ENCODE assay signal across 1 cellular context in genomic region chr15:83930813-83931212, GRCh38.
A peak's percentile ranks its signal among the peaks of the same experiment; 100 is the strongest.
TF ChIP-seq lines count a peak whose summit lies in the region.

No MANE protein-coding gene starts in this region.

TF ChIP-seq in HepG2, 621 proteins besides CTCF, POLR2A, EP300 and RAD21 (continued from another document and continues in another):
- TF ChIP-seq LRRFIP1 (CRISPR knock-in tag; conservative IDR thresholded peaks at IDR 0.05) (no peak), SIN3A (IDR thresholded peaks at IDR 0.05; ENCODE audit: borderline replicate concordance, low read depth, low read length) (no peak), CREBL2 (CRISPR knock-in tag; IDR thresholded peaks at IDR 0.05; ENCODE audit: borderline replicate concordance) (no peak), RARA (CRISPR knock-in tag; IDR thresholded peaks at IDR 0.05) (peak; percentile 84), KDM3A (CRISPR knock-in tag; IDR thresholded peaks at IDR 0.05; ENCODE audit: low read depth) (no peak), ZNF629 (CRISPR knock-in tag; conservative IDR thresholded peaks at IDR 0.05) (no peak), ZNF614 (CRISPR knock-in tag; IDR thresholded peaks at IDR 0.05; ENCODE audit: borderline replicate concordance) (peak; percentile 38; the same call in 1 of the 2 replicates), ZSCAN5A (CRISPR knock-in tag; IDR thresholded peaks at IDR 0.05; ENCODE audit: borderline replicate concordance) (no peak), ZNF496 (CRISPR knock-in tag; IDR thresholded peaks at IDR 0.05; ENCODE audit: insufficient replicate concordance) (no peak), TBX3 (IDR thresholded peaks at IDR 0.05; ENCODE audit: borderline replicate concordance) (peak; percentile 66; the same call in 1 of the 2 replicates), ZFAT (CRISPR knock-in tag; conservative IDR thresholded peaks at IDR 0.05) (no peak), TCF7L2 (IDR thresholded peaks at IDR 0.05; ENCODE audit: low read depth, low read length) (no peak), ZKSCAN8 (CRISPR knock-in tag; IDR thresholded peaks at IDR 0.05; ENCODE audit: borderline replicate concordance) (0 out of 2 replicates have a peak, but pooled peaks have one; percentile 21), PITX1 (CRISPR knock-in tag; IDR thresholded peaks at IDR 0.05) (0 out of 2 replicates have a peak, but pooled peaks have one; percentile 36), BRCA1 (CRISPR knock-in tag; IDR thresholded peaks at IDR 0.05) (no peak), ZNF512 (CRISPR knock-in tag; IDR thresholded peaks at IDR 0.05) (no peak), XBP1 (CRISPR knock-in tag; IDR thresholded peaks at IDR 0.05) (no peak), KLF16 (CRISPR knock-in tag; IDR thresholded peaks at IDR 0.05) (peak in 1 of 2 experiments; percentile 64; a peak in 1 of 4 replicates), SIX4 (CRISPR knock-in tag; IDR thresholded peaks at IDR 0.05) (no peak), PRDM10 (CRISPR knock-in tag; IDR thresholded peaks at IDR 0.05; ENCODE audit: low read depth) (no peak), ZNF678 (CRISPR knock-in tag; IDR thresholded peaks at IDR 0.05) (no peak), ZBTB20 (CRISPR knock-in tag; IDR thresholded peaks at IDR 0.05; ENCODE audit: borderline replicate concordance, low read depth) (no peak), IRF9 (CRISPR knock-in tag; IDR thresholded peaks at IDR 0.05; ENCODE audit: borderline replicate concordance) (no peak), MNT (IDR thresholded peaks at IDR 0.05) (no peak), JUND (CRISPR knock-in tag; IDR thresholded peaks at IDR 0.05) (no peak), PAX8 (CRISPR knock-in tag; IDR thresholded peaks at IDR 0.05; ENCODE audit: borderline replicate concordance) (no peak), ZNF503 (CRISPR knock-in tag; IDR thresholded peaks at IDR 0.05) (peak; percentile 51; the same call in 1 of the 2 replicates), HNRNPL (IDR thresholded peaks at IDR 0.05; ENCODE audit: low read depth, low read length) (no peak), ARHGAP35 (CRISPR knock-in tag; IDR thresholded peaks at IDR 0.05; ENCODE audit: borderline replicate concordance) (no peak), ZNF326 (CRISPR knock-in tag; IDR thresholded peaks at IDR 0.05; ENCODE audit: borderline replicate concordance) (no peak), SIN3B (IDR thresholded peaks at IDR 0.05; ENCODE audit: low read length) (no peak), NRL (CRISPR knock-in tag; IDR thresholded peaks at IDR 0.05; ENCODE audit: borderline replicate concordance) (no peak), RFX5 (IDR thresholded peaks at IDR 0.05; ENCODE audit: low read depth, low read length) (no peak), CBFB (CRISPR knock-in tag; IDR thresholded peaks at IDR 0.05) (no peak), ZNF768 (CRISPR knock-in tag; IDR thresholded peaks at IDR 0.05) (no peak), ZNF501 (CRISPR knock-in tag; IDR thresholded peaks at IDR 0.05) (no peak), HOXA5 (CRISPR knock-in tag; IDR thresholded peaks at IDR 0.05) (peak; percentile 56; the same call in 1 of the 2 replicates), KDM6A (CRISPR knock-in tag; IDR thresholded peaks at IDR 0.05; ENCODE audit: low read depth) (no peak), CBX5 (CRISPR knock-in tag; IDR thresholded peaks at IDR 0.05; ENCODE audit: borderline replicate concordance) (no peak), PREB (CRISPR knock-in tag; IDR thresholded peaks at IDR 0.05) (no peak), SMYD3 (CRISPR knock-in tag; IDR thresholded peaks at IDR 0.05) (no peak), ZNF562 (CRISPR knock-in tag; IDR thresholded peaks at IDR 0.05; ENCODE audit: borderline replicate concordance) (no peak), HDAC1 (CRISPR knock-in tag; IDR thresholded peaks at IDR 0.05) (0 out of 2 replicates have a peak, but pooled peaks have one; percentile 36), SKIL (CRISPR knock-in tag; IDR thresholded peaks at IDR 0.05; ENCODE audit: borderline replicate concordance) (no peak), TFAP4 (IDR thresholded peaks at IDR 0.05; ENCODE audit: borderline replicate concordance, low read depth) (peak; percentile 18; the same call in 1 of the 2 replicates), RFXANK (CRISPR knock-in tag; IDR thresholded peaks at IDR 0.05) (no peak), FOXA3 (CRISPR knock-in tag; IDR thresholded peaks at IDR 0.05) (peak; percentile 92)
